Comparison of ENCODE assay signal across 18 cellular contexts in genomic region chr10:44287408-44287807, GRCh38.
"Had no signal": no experiment of that assay in that cellular context is flagged by ENCODE, and none has a peak within 500 bp of the region (broad histone marks: within the 10 kb centered on the region; RNA-seq: fewer than 3 reads in every experiment).

No MANE protein-coding gene starts in this region.

- DNase-seq: activated CD4-positive, alpha-beta memory T cell treated with anti-CD3 and anti-CD28 coated beads for 36 hours; activated CD4-positive, alpha-beta T cell treated with anti-CD3 and anti-CD28 coated beads for 48 hours; activated naive CD4-positive, alpha-beta T cell treated with Interleukin-2 at 50 U/mL for 16 hours; activated naive CD8-positive, alpha-beta T cell treated with anti-CD3 and anti-CD28 coated beads for 36 hours; activated T-cell treated with anti-CD3 and anti-CD28 coated beads, Interleukin-2, amount 50 U/mL, for 48 hours; cerebellar nuclear complex; cortex of kidney; foreskin keratinocyte; kidney glomerular epithelial cell; left ventricle myocardium superior; mucosa of descending colon; retina; stimulated activated CD4-positive, alpha-beta T cell treated with anti-CD3 and anti-CD28 coated beads, Interleukin-4, amount 100 ng/mL, for 24 hours; stimulated activated naive CD4-positive, alpha-beta T cell treated with Interleukin-2 at 50 U/mL for 16 hours had no signal

- H3K4me3 ChIP-seq: hepatocyte, mucosa of descending colon had no signal

- H3K36me3 Mint-ChIP-seq: activated CD4-positive, alpha-beta memory T cell treated with anti-CD3 and anti-CD28 coated beads for 36 hours; activated naive CD8-positive, alpha-beta T cell treated with anti-CD3 and anti-CD28 coated beads for 36 hours; memory B cell had no signal

- H3K27ac ChIP-seq: foreskin keratinocyte, hepatocyte had no signal

- H3K27ac Mint-ChIP-seq: activated CD4-positive, alpha-beta memory T cell treated with anti-CD3 and anti-CD28 coated beads for 36 hours; activated naive CD8-positive, alpha-beta T cell treated with anti-CD3 and anti-CD28 coated beads for 36 hours; memory B cell; progenitor cell of endocrine pancreas; T-helper 1 cell treated with Interleukin-12 subunit alpha and Interleukin-12 subunit beta and Interleukin-4 antibody, amounts not matched to agents 30 μg/mL and 1 μg/mL, for 36 hours had no signal

- H3K4me3 Mint-ChIP-seq: activated CD4-positive, alpha-beta memory T cell treated with anti-CD3 and anti-CD28 coated beads for 36 hours; activated naive CD8-positive, alpha-beta T cell treated with anti-CD3 and anti-CD28 coated beads for 36 hours; memory B cell; T-helper 1 cell treated with Interleukin-12 subunit alpha and Interleukin-12 subunit beta and Interleukin-4 antibody, amounts not matched to agents 30 μg/mL and 1 μg/mL, for 36 hours had no signal

- H3K9me3 Mint-ChIP-seq: activated CD4-positive, alpha-beta memory T cell treated with anti-CD3 and anti-CD28 coated beads for 36 hours; activated naive CD8-positive, alpha-beta T cell treated with anti-CD3 and anti-CD28 coated beads for 36 hours; memory B cell; T-helper 1 cell treated with Interleukin-12 subunit alpha and Interleukin-12 subunit beta and Interleukin-4 antibody, amounts not matched to agents 30 μg/mL and 1 μg/mL, for 36 hours had no signal

- H3K4me1 Mint-ChIP-seq: activated naive CD8-positive, alpha-beta T cell treated with anti-CD3 and anti-CD28 coated beads for 36 hours; memory B cell had no signal

- ATAC-seq: foreskin keratinocyte, left ventricle myocardium superior, mucosa of descending colon had no signal

- H3K9me3 ChIP-seq: mucosa of descending colon had no signal
